In genomic region chr14:67619446-67620216, GRCh38 we compare ENCODE assay signal across 1 cellular context.
A peak's percentile ranks its signal among the peaks of the same experiment; 100 is the strongest.
TF ChIP-seq lines count a peak whose summit lies in the region.

Gene ARG2, plus strand, starts transcription at chr14:67619920. Its CDS starts 58 bp downstream, at chr14:67619978.

TF ChIP-seq in HepG2, 621 proteins besides CTCF, POLR2A, EP300 and RAD21 (continued from another document and continues in another):
- peak; percentile 56; the same call in 1 of the 2 replicates for TF ChIP-seq PHF8 (CRISPR knock-in tag; IDR thresholded peaks at IDR 0.05)
- TF ChIP-seq POLR2AphosphoS5 (IDR thresholded peaks at IDR 0.05; ENCODE audit: low read depth, low read length) = peak; percentile 71
- TF ChIP-seq ZSCAN21 (CRISPR knock-in tag; IDR thresholded peaks at IDR 0.05; ENCODE audit: borderline replicate concordance) = 0 out of 2 replicates have a peak, but pooled peaks have one; percentile 78
- TF ChIP-seq NFIB (CRISPR knock-in tag; IDR thresholded peaks at IDR 0.05; ENCODE audit: borderline replicate concordance) = no peak
- TF ChIP-seq FOXP1 (IDR thresholded peaks at IDR 0.05) = no peak
- TF ChIP-seq FOXP1 (CRISPR knock-in tag; IDR thresholded peaks at IDR 0.05) = no peak; the same call in 1 of the 2 replicates
- TF ChIP-seq CREB1 (IDR thresholded peaks at IDR 0.05) = peak; percentile 100
- peak; percentile 94 for TF ChIP-seq CREB1 (CRISPR knock-in tag; IDR thresholded peaks at IDR 0.05)
- no peak for TF ChIP-seq MTF2 (CRISPR knock-in tag; IDR thresholded peaks at IDR 0.05; ENCODE audit: borderline replicate concordance)
- peak; percentile 75; the same call in 1 of the 2 replicates for TF ChIP-seq GATAD1 (CRISPR knock-in tag; IDR thresholded peaks at IDR 0.05)
- TF ChIP-seq CBFB (CRISPR knock-in tag; IDR thresholded peaks at IDR 0.05) = no peak
- no peak for TF ChIP-seq ZNF883 (CRISPR knock-in tag; IDR thresholded peaks at IDR 0.05; ENCODE audit: not compliant biosample characterization)
- TF ChIP-seq MIER2 (CRISPR knock-in tag; IDR thresholded peaks at IDR 0.05) = no peak
- no peak for TF ChIP-seq ZNF691 (CRISPR knock-in tag; IDR thresholded peaks at IDR 0.05; ENCODE audit: borderline replicate concordance, low read depth)
- no peak for TF ChIP-seq ZNF10 (CRISPR knock-in tag; IDR thresholded peaks at IDR 0.05; ENCODE audit: borderline replicate concordance, low read depth)
- no peak for TF ChIP-seq FIP1L1 (IDR thresholded peaks at IDR 0.05; ENCODE audit: borderline replicate concordance, insufficient read depth, low read depth, low read length)
- no peak for TF ChIP-seq HNRNPL (IDR thresholded peaks at IDR 0.05; ENCODE audit: low read depth, low read length)
- TF ChIP-seq ZBTB3 (CRISPR knock-in tag; IDR thresholded peaks at IDR 0.05; ENCODE audit: borderline replicate concordance, low read depth) = no peak
- no peak for TF ChIP-seq HOXA7 (CRISPR knock-in tag; IDR thresholded peaks at IDR 0.05)
- TF ChIP-seq ZNF333 (CRISPR knock-in tag; IDR thresholded peaks at IDR 0.05; ENCODE audit: borderline replicate concordance) = 0 out of 2 replicates have a peak, but pooled peaks have one; percentile 32
- TF ChIP-seq RNF219 (CRISPR knock-in tag; IDR thresholded peaks at IDR 0.05) = no peak
- no peak for TF ChIP-seq ETS1 (CRISPR knock-in tag; IDR thresholded peaks at IDR 0.05)
- no peak for TF ChIP-seq TRIM24 (CRISPR knock-in tag; IDR thresholded peaks at IDR 0.05)
- TF ChIP-seq ZFP36L1 (CRISPR knock-in tag; IDR thresholded peaks at IDR 0.05) = 0 out of 2 replicates have a peak, but pooled peaks have one; percentile 50
- no peak for TF ChIP-seq NR2F6 (IDR thresholded peaks at IDR 0.05)
- peak; percentile 23 for TF ChIP-seq NR2F6 (CRISPR knock-in tag; IDR thresholded peaks at IDR 0.05)
- peak; percentile 22 for TF ChIP-seq SKI (IDR thresholded peaks at IDR 0.05; ENCODE audit: partially characterized antibody)
- 0 out of 2 replicates have a peak, but pooled peaks have one; percentile 19 for TF ChIP-seq STAT6 (CRISPR knock-in tag; IDR thresholded peaks at IDR 0.05; ENCODE audit: borderline replicate concordance)
- TF ChIP-seq RFX3 (CRISPR knock-in tag; IDR thresholded peaks at IDR 0.05) = no peak
- TF ChIP-seq ZNF775 (CRISPR knock-in tag; IDR thresholded peaks at IDR 0.05; ENCODE audit: borderline replicate concordance) = no peak
- TF ChIP-seq ZNF570 (CRISPR knock-in tag; IDR thresholded peaks at IDR 0.05; ENCODE audit: borderline replicate concordance) = no peak
- TF ChIP-seq SMARCE1 (IDR thresholded peaks at IDR 0.05; ENCODE audit: borderline replicate concordance) = no peak
- TF ChIP-seq ATF1 (CRISPR knock-in tag; IDR thresholded peaks at IDR 0.05) = peak; percentile 91
- TF ChIP-seq ZNF609 (CRISPR knock-in tag; IDR thresholded peaks at IDR 0.05; ENCODE audit: borderline replicate concordance) = peak; percentile 23; the same call in 1 of the 2 replicates
- TF ChIP-seq ZMYM3 (CRISPR knock-in tag; IDR thresholded peaks at IDR 0.05) = peak; percentile 62
- TF ChIP-seq RBM22 (optimal IDR thresholded peaks at IDR 0.05; ENCODE audit: low read length) = no peak
- TF ChIP-seq SUZ12 (IDR thresholded peaks at IDR 0.05; ENCODE audit: low read depth, low read length) = no peak
- no peak for TF ChIP-seq PBX2 (CRISPR knock-in tag; IDR thresholded peaks at IDR 0.05)
- TF ChIP-seq ZMYM2 (CRISPR knock-in tag; IDR thresholded peaks at IDR 0.05) = peak; percentile 31; the same call in 1 of the 2 replicates
- 0 out of 2 replicates have a peak, but pooled peaks have one; percentile 59 for TF ChIP-seq ARNT2 (CRISPR knock-in tag; IDR thresholded peaks at IDR 0.05; ENCODE audit: low read depth)
- no peak for TF ChIP-seq SKIL (CRISPR knock-in tag; IDR thresholded peaks at IDR 0.05; ENCODE audit: borderline replicate concordance)
- no peak for TF ChIP-seq ONECUT2 (CRISPR knock-in tag; IDR thresholded peaks at IDR 0.05)
- no peak for TF ChIP-seq ZNF703 (CRISPR knock-in tag; IDR thresholded peaks at IDR 0.05; ENCODE audit: borderline replicate concordance)
- no peak for TF ChIP-seq RELA (CRISPR knock-in tag; IDR thresholded peaks at IDR 0.05)
- TF ChIP-seq CEBPB (IDR thresholded peaks at IDR 0.05; ENCODE audit: borderline replicate concordance, low read depth, low read length) = peak; percentile 40; the same call in 1 of the 2 replicates
- peak; percentile 74 for TF ChIP-seq KAT8 (CRISPR knock-in tag; IDR thresholded peaks at IDR 0.05)
- TF ChIP-seq PPARG (CRISPR knock-in tag; conservative IDR thresholded peaks at IDR 0.05) = no peak
- no peak for TF ChIP-seq SOX13 (IDR thresholded peaks at IDR 0.05)
- TF ChIP-seq SOX13 (CRISPR knock-in tag; conservative IDR thresholded peaks at IDR 0.05 in 1 of 2, IDR thresholded peaks at IDR 0.05 in 1 of 2) = peak in 1 of 2 experiments; percentile 55; a peak in 1 of 4 replicates
- TF ChIP-seq FOXA3 (CRISPR knock-in tag; IDR thresholded peaks at IDR 0.05) = peak; percentile 23; the same call in 1 of the 2 replicates
- TF ChIP-seq MED8 (CRISPR knock-in tag; IDR thresholded peaks at IDR 0.05; ENCODE audit: insufficient replicate concordance) = no peak
- TF ChIP-seq ZNF704 (CRISPR knock-in tag; IDR thresholded peaks at IDR 0.05; ENCODE audit: borderline replicate concordance) = peak; percentile 44; the same call in 1 of the 2 replicates
- peak; percentile 99 for TF ChIP-seq ZBTB21 (CRISPR knock-in tag; IDR thresholded peaks at IDR 0.05)
- TF ChIP-seq LCORL (IDR thresholded peaks at IDR 0.05) = no peak
- 0 out of 2 replicates have a peak, but pooled peaks have one; percentile 50 for TF ChIP-seq LCORL (CRISPR knock-in tag; IDR thresholded peaks at IDR 0.05)
- 0 out of 2 replicates have a peak, but pooled peaks have one; percentile 60 for TF ChIP-seq HDAC2 (CRISPR knock-in tag; IDR thresholded peaks at IDR 0.05)
